Comparison of ENCODE assay signal across 29 cellular contexts in the genomic region with DNA sequence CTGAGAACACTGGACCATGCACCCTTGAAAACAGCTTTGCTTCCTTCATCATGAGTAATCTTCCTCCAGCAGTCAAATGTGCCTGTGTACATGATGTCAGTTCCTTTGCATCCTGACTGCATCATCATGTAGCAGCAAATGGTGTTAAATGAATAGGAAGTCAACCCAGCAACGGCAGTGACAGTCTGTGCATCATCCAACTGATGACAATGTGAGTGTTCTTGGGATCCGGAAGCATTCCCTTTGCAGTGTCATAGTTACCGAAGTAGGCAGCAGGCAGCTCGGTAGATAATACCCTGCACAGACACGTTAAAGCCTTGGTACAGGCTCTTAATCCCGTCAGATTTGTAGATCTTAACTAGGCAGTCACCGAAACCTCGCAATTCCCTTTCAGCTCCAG. TPM values are rescaled to one million over a fixed set of nuclear protein-coding genes. Genes with fewer than 3 reads are reported as not detected.
DNase-seq lines count a peak whose midpoint lies in the region; ATAC-seq and TF ChIP-seq lines count a peak whose summit lies in the region.
"Had no signal": no experiment of that assay in that cellular context is flagged by ENCODE, and none has a peak within 500 bp of the region (broad histone marks: within the 10 kb centered on the region; RNA-seq: fewer than 3 reads in every experiment).

No MANE protein-coding gene starts in this region.

- CTCF ChIA-PET in PC-9 (lab: Charles Lee): no interaction called here
- CTCF ChIA-PET in activated CD8-positive, alpha-beta T cell treated with anti-CD3 and anti-CD28 coated beads for 36 hours (lab: Charles Lee): no interaction called here

- H3K4me3 ChIP-seq in PC-9: no peak overlapping the region
- H3K4me3 ChIP-seq: coronary artery, heart left ventricle, left ventricle myocardium inferior had no signal

- no peaks in the 10 kb centered on the region for H3K9me2 ChIP-seq in PC-9 (ENCODE audit: insufficient read depth)

- no peaks in the 10 kb centered on the region for H4K20me1 ChIP-seq in PC-9 (ENCODE audit: insufficient read depth)

- no TSS peak for BruUV-seq in PC-9 (replicated peaks; lab: Mats Ljungman, UMichigan)

- no peak overlapping the region for H2AFZ ChIP-seq in PC-9

- H3K4me3 Mint-ChIP-seq in brain: peak overlapping the region in 2 of 5 experiments; percentile 25 to 31
- H3K4me3 Mint-ChIP-seq in activated CD8-positive, alpha-beta T cell treated with anti-CD3 and anti-CD28 coated beads for 36 hours: no peak overlapping the region
- H3K4me3 Mint-ChIP-seq: activated naive CD4-positive, alpha-beta T cell treated with anti-CD3 and anti-CD28 coated beads for 36 hours; activated T-cell treated with anti-CD3 and anti-CD28 coated beads, Interleukin-2, amount 50 U/mL, for 72 hours; B cell; mesothelial cell of epicardium; T-helper 1 cell treated with Interleukin-12 subunit alpha and Interleukin-12 subunit beta and Interleukin-4 antibody, amounts not matched to agents 30 μg/mL and 1 μg/mL, for 36 hours had no signal

- H3K9me3 Mint-ChIP-seq in brain: peaks cover 0 to 4% (median 0%) of the 10 kb centered on the region in 5 experiments
- peaks cover 13% of the 10 kb centered on the region for H3K9me3 Mint-ChIP-seq in activated CD8-positive, alpha-beta T cell treated with anti-CD3 and anti-CD28 coated beads for 36 hours

- no peaks in the 10 kb centered on the region; the same call in 1 of the 2 replicates for H3K9me3 ChIP-seq in PC-9 (ENCODE audit: insufficient read depth, low read depth)

- POLR2A ChIA-PET in PC-9 (lab: Charles Lee; ENCODE audit: unreplicated experiment): no interaction called here
- POLR2A ChIA-PET in activated CD8-positive, alpha-beta T cell treated with anti-CD3 and anti-CD28 coated beads for 36 hours (lab: Charles Lee): no interaction called here

- intact Hi-C loops in PC-9 (cut with micrococcal nuclease; ENCODE audit: unreplicated experiment): no loop called here
- intact Hi-C loops in activated CD8-positive, alpha-beta T cell treated with anti-CD3 and anti-CD28 coated beads for 36 hours (cut with micrococcal nuclease): no loop called here

- TF ChIP-seq CTCF in brain (conservative IDR thresholded peaks at IDR 0.05) (no peak), PC-9 (conservative IDR thresholded peaks at IDR 0.05) (no peak)
- TF ChIP-seq CTCF in activated CD8-positive, alpha-beta T cell treated with anti-CD3 and anti-CD28 coated beads for 36 hours (IDR thresholded peaks at IDR 0.05): no peak

- H3K36me3 ChIP-seq in PC-9 (ENCODE audit: low read depth): no peaks in the 10 kb centered on the region
- H3K36me3 ChIP-seq: heart left ventricle, left ventricle myocardium inferior had no signal

- H3K27ac ChIP-seq in PC-9: no peak overlapping the region
- H3K27ac ChIP-seq: coronary artery, heart left ventricle, left ventricle myocardium inferior had no signal

- ATAC-seq in GM21619 (IDR thresholded peaks at IDR 0.05; ENCODE audit: unreplicated experiment): no peak
- ATAC-seq in GM19397 (IDR thresholded peaks at IDR 0.05; ENCODE audit: unreplicated experiment): no peak
- ATAC-seq in activated CD8-positive, alpha-beta T cell treated with anti-CD3 and anti-CD28 coated beads for 36 hours: no peak
- ATAC-seq: activated T-cell treated with anti-CD3 and anti-CD28 coated beads, Interleukin-2, amount 50 U/mL, for 72 hours; heart left ventricle; naive thymus-derived CD4-positive, alpha-beta T cell had no signal

- H3F3A ChIP-seq in PC-9 (ENCODE audit: insufficient read depth, low read depth): peaks cover 6% of the 10 kb centered on the region; the same call in 1 of the 2 replicates

- peaks cover 2% of the 10 kb centered on the region for H3K27me3 Mint-ChIP-seq in brain
- no peaks in the 10 kb centered on the region for H3K27me3 Mint-ChIP-seq in activated CD8-positive, alpha-beta T cell treated with anti-CD3 and anti-CD28 coated beads for 36 hours
- H3K27me3 Mint-ChIP-seq: B cell had no signal

- H3K27ac Mint-ChIP-seq in brain: peak overlapping the region in 3 of 5 experiments; percentile 62 to 95 (median 72)
- H3K27ac Mint-ChIP-seq in activated CD8-positive, alpha-beta T cell treated with anti-CD3 and anti-CD28 coated beads for 36 hours: no peak overlapping the region
- H3K27ac Mint-ChIP-seq: activated naive CD4-positive, alpha-beta T cell treated with anti-CD3 and anti-CD28 coated beads for 36 hours; activated T-cell treated with anti-CD3 and anti-CD28 coated beads, Interleukin-2, amount 50 U/mL, for 72 hours; B cell; mesothelial cell of epicardium; T-helper 1 cell treated with Interleukin-12 subunit alpha and Interleukin-12 subunit beta and Interleukin-4 antibody, amounts not matched to agents 30 μg/mL and 1 μg/mL, for 36 hours had no signal

- DNase-seq in D341Med (ENCODE audit: low spot score) (peak; percentile 73), HT1080 (ENCODE audit: low read depth) (peak; percentile 63), islet precursor cell (peak; percentile 37), PC-9 (no peak)
- no peak for DNase-seq in activated CD8-positive, alpha-beta T cell treated with anti-CD3 and anti-CD28 coated beads for 36 hours
- DNase-seq: activated CD4-positive, alpha-beta T cell treated with anti-CD3 and anti-CD28 coated beads for 4 hours; activated naive CD4-positive, alpha-beta T cell treated with anti-CD3 and anti-CD28 coated beads for 36 hours; activated T-cell treated with anti-CD3 and anti-CD28 coated beads, Interleukin-2, amount 50 U/mL, for 72 hours; amygdala; heart left ventricle; KG1; left ventricle myocardium inferior; NCI-H1436 treated with DMSO at 0.1 percent for 48 hours; NCI-H510A; RPMI8226; small intestine; stimulated activated CD4-positive, alpha-beta T cell treated with anti-CD3 and anti-CD28 coated beads, Interleukin-1b, Interleukin-23, amount 100 ng/mL, for 48 hours; substantia nigra had no signal

- H3K79me2 ChIP-seq in PC-9 (ENCODE audit: low read depth): peaks cover 6% of the 10 kb centered on the region; the same call in 1 of the 2 replicates

- no peaks in the 10 kb centered on the region for H3K27me3 ChIP-seq in PC-9 (ENCODE audit: insufficient read depth, low read depth)

- peaks cover 16% of the 10 kb centered on the region for H3K4me1 ChIP-seq in PC-9 (replicated peaks; ENCODE audit: insufficient read depth)

- H3K4me2 ChIP-seq in PC-9: no peak overlapping the region

- peaks cover 6% of the 10 kb centered on the region for H3K36me3 Mint-ChIP-seq in brain
- H3K36me3 Mint-ChIP-seq in activated CD8-positive, alpha-beta T cell treated with anti-CD3 and anti-CD28 coated beads for 36 hours (ENCODE audit: low read depth): peaks cover 9% of the 10 kb centered on the region
- H3K36me3 Mint-ChIP-seq: mesothelial cell of epicardium had no signal

- H3K4me1 Mint-ChIP-seq in brain: peaks cover 12% of the 10 kb centered on the region
- H3K4me1 Mint-ChIP-seq in activated CD8-positive, alpha-beta T cell treated with anti-CD3 and anti-CD28 coated beads for 36 hours (ENCODE audit: low read depth): peaks cover 15% of the 10 kb centered on the region
- H3K4me1 Mint-ChIP-seq: mesothelial cell of epicardium had no signal

RNA-seq across cellular contexts. Expression of a gene that starts 2.5 kb away (rescaled TPM):
- total RNA-seq in HT1080 (2014; rRNA removed; shearing (Covaris generic)): not detected in 2 replicates
- polyA plus RNA-seq in HT1080 (2015; cell fraction: cytosol; rRNA removed): 0.11 TPM in 1 of 2 replicates, not detected in the other
- 0.19 TPM in 1 of 2 replicates, not detected in the other for polyA plus RNA-seq in HT1080 (2015; cell fraction: nucleus; rRNA removed)
- polyA plus RNA-seq in brain (ENCODE audit: insufficient read depth, low read depth, low replicate concordance): 0.61 TPM
- 7.1 and 12.2 TPM in 2 replicates for total RNA-seq in PC-9 (2021)
- total RNA-seq in activated CD8-positive, alpha-beta T cell treated with anti-CD3 and anti-CD28 coated beads for 36 hours: under 1 TPM in 1 of 2 experiments, not detected in 1; 0.43 TPM
- total RNA-seq: A673, HT-29, mesothelial cell of epicardium, SK-MEL-5 had no signal

RNA-seq across cellular contexts. Expression of a gene that starts 31.9 kb away (rescaled TPM):
- not detected in 2 replicates for total RNA-seq in HT1080 (2014; rRNA removed; shearing (Covaris generic))
- 0.03 and 0.24 TPM in 2 replicates for polyA plus RNA-seq in HT1080 (2015; cell fraction: cytosol; rRNA removed)
- polyA plus RNA-seq in HT1080 (2015; cell fraction: nucleus; rRNA removed): 0.03 and 0.20 TPM in 2 replicates
- 289 TPM for polyA plus RNA-seq in brain (ENCODE audit: insufficient read depth, low read depth, low replicate concordance)
- total RNA-seq in PC-9 (2021): 1.2 and 1.5 TPM in 2 replicates
- total RNA-seq in activated CD8-positive, alpha-beta T cell treated with anti-CD3 and anti-CD28 coated beads for 36 hours: under 1 TPM; 0.20 to 0.36 TPM
- total RNA-seq: HT-29, left ventricle myocardium inferior had no signal
- polyA plus RNA-seq: naive thymus-derived CD4-positive, alpha-beta T cell had no signal

RNA-seq across cellular contexts. Expression of a gene that starts 54.2 kb away (rescaled TPM):
- 54.7 and 66.8 TPM in 2 replicates for total RNA-seq in HT1080 (2014; rRNA removed; shearing (Covaris generic))
- polyA plus RNA-seq in HT1080 (2015; cell fraction: cytosol; rRNA removed): 22.9 and 27.8 TPM in 2 replicates
- polyA plus RNA-seq in HT1080 (2015; cell fraction: nucleus; rRNA removed): 20.5 and 22.4 TPM in 2 replicates
- polyA plus RNA-seq in brain (ENCODE audit: insufficient read depth, low read depth, low replicate concordance): 40.5 TPM
- total RNA-seq in PC-9 (2021): 42.0 and 53.8 TPM in 2 replicates
- 10 to 100 TPM; 62.5 to 63.1 TPM for total RNA-seq in activated CD8-positive, alpha-beta T cell treated with anti-CD3 and anti-CD28 coated beads for 36 hours

Comparison
In these comparisons a context has a peak if more than half of its experiments do, and no peak if none do; other contexts are left out.
1. DNase-seq: peak in D341Med (single experiment), HT1080 (single experiment) and islet precursor cell (single experiment); none in PC-9 (0 of 2) and activated CD8-positive, alpha-beta T cell treated with anti-CD3 and anti-CD28 coated beads for 36 hours (single experiment).